Comparison of ENCODE assay signal across 8 cellular contexts in genomic region chr9:34546834-34547827, GRCh38. TPM values are rescaled to one million over a fixed set of nuclear protein-coding genes. Genes with fewer than 3 reads are reported as not detected.
DNase-seq lines count a peak whose midpoint lies in the region; ATAC-seq and TF ChIP-seq lines count a peak whose summit lies in the region.

No MANE protein-coding gene starts in this region.

- DNase-seq in DMS114 treated with DMSO at 0.1 percent for 48 hours (lab: John Stamatoyannopoulos, UW; ENCODE audit: unreplicated experiment) (peak; percentile 17), T follicular helper cell (ENCODE audit: low read depth) (peak; percentile 22), MCF 10A (ENCODE audit: unreplicated experiment) (peak; percentile 58), inferior parietal cortex (ENCODE audit: extremely low spot score) (peak; percentile 73)
- peak; percentile 75 for DNase-seq in stimulated activated CD4-positive, alpha-beta T cell treated with anti-CD3 and anti-CD28 coated beads, Interleukin-15, amount 100 ng/mL, for 24 hours

- no TSS peak for BruUV-seq in MCF 10A (replicated peaks; lab: Mats Ljungman, UMichigan)

- ATAC-seq in HG03097 (IDR thresholded peaks at IDR 0.05; ENCODE audit: low FRiP score, unreplicated experiment) (no peak), GM21737 (IDR thresholded peaks at IDR 0.05; ENCODE audit: unreplicated experiment) (no peak)

- H3K4me1 Mint-ChIP-seq in MCF 10A (ENCODE audit: insufficient read depth, unreplicated experiment) = no peaks in the 10 kb centered on the region

- H3K36me3 Mint-ChIP-seq in MCF 10A (ENCODE audit: insufficient read depth, unreplicated experiment) = no peaks in the 10 kb centered on the region

- CTCF ChIA-PET in MCF 10A (lab: Yijun Ruan, JAX) = interaction anchor here (0.5 to 3.2 kb wide), 48 partner anchors 8 to 252 kb away, joined by 3 to 37 read pairs (median 4); no protein-coding TSS in a partner anchor

- no peak overlapping the region for H3K27ac Mint-ChIP-seq in MCF 10A (ENCODE audit: low read depth, unreplicated experiment)

- POLR2A ChIA-PET in MCF 10A (lab: Yijun Ruan, JAX) = no interaction called here

- no peaks in the 10 kb centered on the region for H3K9me3 Mint-ChIP-seq in MCF 10A (ENCODE audit: unreplicated experiment)

- H3K27me3 Mint-ChIP-seq in MCF 10A (ENCODE audit: insufficient read depth, unreplicated experiment) = peaks cover 16% of the 10 kb centered on the region

- H3K4me3 Mint-ChIP-seq in MCF 10A (ENCODE audit: unreplicated experiment) = no peak overlapping the region

- intact Hi-C loops in MCF 10A (cut with micrococcal nuclease) = loop anchor here (1.0 kb wide), 1 partner anchor 110 kb away; no protein-coding TSS in a partner anchor

- TF ChIP-seq CTCF in LNCAP (IDR thresholded peaks at IDR 0.05) (peak; percentile 86), MCF 10A (IDR thresholded peaks at IDR 0.05; ENCODE audit: unreplicated experiment) (peak; percentile 67)

RNA-seq across cellular contexts. Expression of gene ENHO, which starts 24.3 kb away (rescaled TPM):
- not detected in 2 replicates for total RNA-seq in MCF 10A (2022)

RNA-seq across cellular contexts. Expression of gene CNTFR, which starts 42.4 kb away (rescaled TPM):
- total RNA-seq in MCF 10A (2022) = not detected in 2 replicates

Comparison
In these comparisons a context has a peak if more than half of its experiments do, and no peak if none do; other contexts are left out.
1. DNase-seq: peak in every context shown above with its lines; median percentile 75 in stimulated activated CD4-positive, alpha-beta T cell treated with anti-CD3 and anti-CD28 coated beads, Interleukin-15, amount 100 ng/mL, for 24 hours; 73 in inferior parietal cortex; 58 in MCF 10A; 22 in T follicular helper cell; 17 in DMS114 treated with DMSO at 0.1 percent for 48 hours.